In the genomic region with DNA sequence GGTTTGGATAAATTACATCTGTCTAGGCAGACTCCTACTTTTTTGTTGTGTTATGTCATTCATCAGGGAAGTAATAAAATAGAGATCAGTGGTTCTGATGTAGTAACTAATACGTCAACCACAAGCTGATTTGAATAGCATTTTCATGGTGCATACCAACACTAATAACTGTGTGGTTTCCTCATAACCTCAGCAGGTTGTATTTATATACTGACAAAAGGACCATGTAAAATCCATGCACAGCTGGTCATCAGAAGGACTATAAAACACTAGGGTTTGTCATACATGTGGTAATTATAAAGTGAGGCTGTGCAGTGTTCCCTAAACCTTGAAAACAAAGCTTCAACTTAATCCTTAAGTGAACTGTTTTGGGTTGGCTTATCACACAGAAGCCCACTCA, we compare ENCODE assay signal across 1 cellular context.
TF ChIP-seq lines count a peak whose summit lies in the region.

No MANE protein-coding gene starts in this region.

TF ChIP-seq in HEK293, 187 proteins besides CTCF, POLR2A, EP300 and RAD21 (continued from another document):
- TF ChIP-seq SALL2 (tag by site-specific recombination; IDR thresholded peaks at IDR 0.05; ENCODE audit: borderline replicate concordance) (no peak), ZNF843 (tag by site-specific recombination; IDR thresholded peaks at IDR 0.05) (peak; percentile 61), ZNF624 (tag by site-specific recombination; IDR thresholded peaks at IDR 0.05) (no peak), IKZF3 (tag by site-specific recombination; IDR thresholded peaks at IDR 0.05) (peak; percentile 47; the same call in 1 of the 2 replicates)
- TF ChIP-seq, protein P1, sequence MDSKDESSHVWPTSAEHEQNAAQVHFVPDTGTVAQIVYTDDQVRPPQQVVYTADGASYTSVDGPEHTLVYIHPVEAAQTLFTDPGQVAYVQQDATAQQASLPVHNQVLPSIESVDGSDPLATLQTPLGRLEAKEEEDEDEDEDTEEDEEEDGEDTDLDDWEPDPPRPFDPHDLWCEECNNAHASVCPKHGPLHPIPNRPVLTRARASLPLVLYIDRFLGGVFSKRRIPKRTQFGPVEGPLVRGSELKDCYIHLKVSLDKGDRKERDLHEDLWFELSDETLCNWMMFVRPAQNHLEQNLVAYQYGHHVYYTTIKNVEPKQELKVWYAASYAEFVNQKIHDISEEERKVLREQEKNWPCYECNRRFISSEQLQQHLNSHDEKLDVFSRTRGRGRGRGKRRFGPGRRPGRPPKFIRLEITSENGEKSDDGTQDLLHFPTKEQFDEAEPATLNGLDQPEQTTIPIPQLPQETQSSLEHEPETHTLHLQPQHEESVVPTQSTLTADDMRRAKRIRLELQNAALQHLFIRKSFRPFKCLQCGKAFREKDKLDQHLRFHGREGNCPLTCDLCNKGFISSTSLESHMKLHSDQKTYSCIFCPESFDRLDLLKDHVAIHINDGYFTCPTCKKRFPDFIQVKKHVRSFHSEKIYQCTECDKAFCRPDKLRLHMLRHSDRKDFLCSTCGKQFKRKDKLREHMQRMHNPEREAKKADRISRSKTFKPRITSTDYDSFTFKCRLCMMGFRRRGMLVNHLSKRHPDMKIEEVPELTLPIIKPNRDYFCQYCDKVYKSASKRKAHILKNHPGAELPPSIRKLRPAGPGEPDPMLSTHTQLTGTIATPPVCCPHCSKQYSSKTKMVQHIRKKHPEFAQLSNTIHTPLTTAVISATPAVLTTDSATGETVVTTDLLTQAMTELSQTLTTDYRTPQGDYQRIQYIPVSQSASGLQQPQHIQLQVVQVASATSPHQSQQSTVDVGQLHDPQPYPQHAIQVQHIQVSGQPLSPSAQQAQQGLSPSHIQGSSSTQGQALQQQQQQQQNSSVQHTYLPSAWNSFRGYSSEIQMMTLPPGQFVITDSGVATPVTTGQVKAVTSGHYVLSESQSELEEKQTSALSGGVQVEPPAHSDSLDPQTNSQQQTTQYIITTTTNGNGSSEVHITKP (tag by site-specific recombination; IDR thresholded peaks at IDR 0.05), result peak; percentile 38; the same call in 1 of the 2 replicates
- TF ChIP-seq, protein P2, sequence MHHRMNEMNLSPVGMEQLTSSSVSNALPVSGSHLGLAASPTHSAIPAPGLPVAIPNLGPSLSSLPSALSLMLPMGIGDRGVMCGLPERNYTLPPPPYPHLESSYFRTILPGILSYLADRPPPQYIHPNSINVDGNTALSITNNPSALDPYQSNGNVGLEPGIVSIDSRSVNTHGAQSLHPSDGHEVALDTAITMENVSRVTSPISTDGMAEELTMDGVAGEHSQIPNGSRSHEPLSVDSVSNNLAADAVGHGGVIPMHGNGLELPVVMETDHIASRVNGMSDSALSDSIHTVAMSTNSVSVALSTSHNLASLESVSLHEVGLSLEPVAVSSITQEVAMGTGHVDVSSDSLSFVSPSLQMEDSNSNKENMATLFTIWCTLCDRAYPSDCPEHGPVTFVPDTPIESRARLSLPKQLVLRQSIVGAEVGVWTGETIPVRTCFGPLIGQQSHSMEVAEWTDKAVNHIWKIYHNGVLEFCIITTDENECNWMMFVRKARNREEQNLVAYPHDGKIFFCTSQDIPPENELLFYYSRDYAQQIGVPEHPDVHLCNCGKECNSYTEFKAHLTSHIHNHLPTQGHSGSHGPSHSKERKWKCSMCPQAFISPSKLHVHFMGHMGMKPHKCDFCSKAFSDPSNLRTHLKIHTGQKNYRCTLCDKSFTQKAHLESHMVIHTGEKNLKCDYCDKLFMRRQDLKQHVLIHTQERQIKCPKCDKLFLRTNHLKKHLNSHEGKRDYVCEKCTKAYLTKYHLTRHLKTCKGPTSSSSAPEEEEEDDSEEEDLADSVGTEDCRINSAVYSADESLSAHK (tag by site-specific recombination; IDR thresholded peaks at IDR 0.05), result peak; percentile 58
- TF ChIP-seq, protein P3, sequence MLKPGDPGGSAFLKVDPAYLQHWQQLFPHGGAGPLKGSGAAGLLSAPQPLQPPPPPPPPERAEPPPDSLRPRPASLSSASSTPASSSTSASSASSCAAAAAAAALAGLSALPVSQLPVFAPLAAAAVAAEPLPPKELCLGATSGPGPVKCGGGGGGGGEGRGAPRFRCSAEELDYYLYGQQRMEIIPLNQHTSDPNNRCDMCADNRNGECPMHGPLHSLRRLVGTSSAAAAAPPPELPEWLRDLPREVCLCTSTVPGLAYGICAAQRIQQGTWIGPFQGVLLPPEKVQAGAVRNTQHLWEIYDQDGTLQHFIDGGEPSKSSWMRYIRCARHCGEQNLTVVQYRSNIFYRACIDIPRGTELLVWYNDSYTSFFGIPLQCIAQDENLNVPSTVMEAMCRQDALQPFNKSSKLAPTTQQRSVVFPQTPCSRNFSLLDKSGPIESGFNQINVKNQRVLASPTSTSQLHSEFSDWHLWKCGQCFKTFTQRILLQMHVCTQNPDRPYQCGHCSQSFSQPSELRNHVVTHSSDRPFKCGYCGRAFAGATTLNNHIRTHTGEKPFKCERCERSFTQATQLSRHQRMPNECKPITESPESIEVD (tag by site-specific recombination; IDR thresholded peaks at IDR 0.05), result peak; percentile 66
- TF ChIP-seq, protein P4, sequence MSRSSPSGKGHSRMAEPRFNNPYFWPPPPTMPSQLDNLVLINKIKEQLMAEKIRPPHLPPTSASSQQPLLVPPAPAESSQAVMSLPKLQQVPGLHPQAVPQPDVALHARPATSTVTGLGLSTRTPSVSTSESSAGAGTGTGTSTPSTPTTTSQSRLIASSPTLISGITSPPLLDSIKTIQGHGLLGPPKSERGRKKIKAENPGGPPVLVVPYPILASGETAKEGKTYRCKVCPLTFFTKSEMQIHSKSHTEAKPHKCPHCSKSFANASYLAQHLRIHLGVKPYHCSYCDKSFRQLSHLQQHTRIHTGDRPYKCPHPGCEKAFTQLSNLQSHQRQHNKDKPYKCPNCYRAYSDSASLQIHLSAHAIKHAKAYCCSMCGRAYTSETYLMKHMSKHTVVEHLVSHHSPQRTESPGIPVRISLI (tag by site-specific recombination; IDR thresholded peaks at IDR 0.05), result peak; percentile 73; the same call in 1 of the 2 replicates
